Comparison of ENCODE assay signal across 28 cellular contexts in the genomic region with DNA sequence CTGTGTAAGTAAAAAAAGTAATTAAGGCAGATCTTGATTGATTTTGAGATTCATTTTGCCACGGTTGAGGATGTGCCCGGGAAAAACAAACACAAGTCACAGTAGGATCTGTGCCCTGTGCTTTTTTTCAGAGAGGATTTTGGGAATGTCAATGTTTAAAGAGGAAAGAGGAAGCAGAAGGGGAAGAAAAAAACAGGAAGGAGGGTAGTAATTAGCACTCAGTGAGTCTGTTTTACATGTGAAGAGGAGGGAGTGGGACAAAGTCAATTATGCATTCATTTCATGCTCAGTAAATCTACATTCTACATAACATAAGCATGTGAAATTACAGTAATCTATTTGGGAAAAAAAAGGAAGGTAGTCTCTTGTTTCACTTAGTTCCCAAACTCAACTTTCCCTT. TPM values are rescaled to one million over a fixed set of nuclear protein-coding genes. Genes with fewer than 3 reads are reported as not detected.
DNase-seq lines count a peak whose midpoint lies in the region; ATAC-seq, FAIRE-seq and TF ChIP-seq lines count a peak whose summit lies in the region.
"Had no signal": no experiment of that assay in that cellular context is flagged by ENCODE, and none has a peak within 500 bp of the region (broad histone marks: within the 10 kb centered on the region; RNA-seq: fewer than 3 reads in every experiment).

No MANE protein-coding gene starts in this region.

- no peaks in the 10 kb centered on the region for H3K27me3 Mint-ChIP-seq in mesothelial cell of epicardium (ENCODE audit: low read depth)
- peaks cover 0 to 14% of the 10 kb centered on the region in 2 donors for H3K27me3 Mint-ChIP-seq in effector memory CD8-positive, alpha-beta T cell

- H3K4me1 ChIP-seq in HUES64 (ENCODE audit: insufficient read depth, low read length) = peaks cover 18% of the 10 kb centered on the region
- H3K4me1 ChIP-seq in iPS DF 6.9 (ENCODE audit: control insufficient read depth, insufficient read depth, low read length) = no peaks in the 10 kb centered on the region
- no peaks in the 10 kb centered on the region for H3K4me1 ChIP-seq in small intestine (ENCODE audit: control insufficient read depth in 2 of 2, insufficient read depth in 1 of 2, low read depth in 1 of 2, low read length in 1 of 2)
- H3K4me1 ChIP-seq: SJCRH30 had no signal

- TF ChIP-seq CTCF in mesothelial cell of epicardium (IDR thresholded peaks at IDR 0.05; ENCODE audit: unreplicated experiment) = no peak

- peaks cover 10% of the 10 kb centered on the region for H3K9me3 Mint-ChIP-seq in mesothelial cell of epicardium
- H3K9me3 Mint-ChIP-seq in effector memory CD8-positive, alpha-beta T cell = no peaks in the 10 kb centered on the region
- H3K9me3 Mint-ChIP-seq: HFFc6 had no signal

- H3K27ac Mint-ChIP-seq in mesothelial cell of epicardium = no peak overlapping the region
- H3K27ac Mint-ChIP-seq in effector memory CD8-positive, alpha-beta T cell = no peak overlapping the region
- H3K27ac Mint-ChIP-seq: HFFc6 had no signal

- DNase-seq in CD1c-positive myeloid dendritic cell (ENCODE audit: extremely low spot score) (peak; percentile 12), SKM-1 treated with dmso at 0.1 percent for 144 hours (lab: John Stamatoyannopoulos, UW; ENCODE audit: unreplicated experiment) (peak; percentile 25), iPS DF 6.9 (ENCODE audit: low read depth, low spot score) (no peak), small intestine (no peak), mesothelial cell of epicardium (ENCODE audit: low spot score in 2 of 2, unreplicated experiment in 2 of 2) (no peak)
- no peak for DNase-seq in effector memory CD8-positive, alpha-beta T cell
- DNase-seq: CD4-positive, CD25-positive, alpha-beta regulatory T cell; DMS153; H7; HFFc6; IMR-90; NCI-H1092 treated with DMSO at 0.1 percent for 48 hours; NCI-H1436 treated with DMSO at 0.1 percent for 48 hours; NCI-H187 treated with DMSO at 0.1 percent for 48 hours; NCI-H2171 treated with DMSO at 0.1 percent for 48 hours; NCI-H345; NCI-H510A treated with DMSO at 0.1 percent for 48 hours; NCI-H748 treated with DMSO at 0.1 percent for 48 hours; PC-3; SJCRH30 had no signal

- H3K36me3 ChIP-seq in HUES64 (ENCODE audit: insufficient read depth, low read length) = peaks cover 14% of the 10 kb centered on the region; the same call in 1 of the 2 replicates
- H3K36me3 ChIP-seq in iPS DF 6.9 (ENCODE audit: control insufficient read depth, insufficient read depth, low read length) = no peaks in the 10 kb centered on the region
- no peaks in the 10 kb centered on the region for H3K36me3 ChIP-seq in small intestine (ENCODE audit: control insufficient read depth in 2 of 2, insufficient read depth in 2 of 2, low read length in 2 of 2)
- H3K36me3 ChIP-seq: SJCRH30 had no signal

- H3K9ac ChIP-seq in HUES64 (ENCODE audit: low read depth, low read length) = no peak overlapping the region
- H3K9ac ChIP-seq: KMS-11 had no signal

- no peak overlapping the region for H3K4me3 ChIP-seq in HUES64 (ENCODE audit: low read length)
- H3K4me3 ChIP-seq in iPS DF 6.9 (ENCODE audit: low read length) = no peak overlapping the region
- H3K4me3 ChIP-seq in small intestine (ENCODE audit: low read depth in 1 of 2, low read length in 2 of 2) = no peak overlapping the region
- H3K4me3 ChIP-seq: SJCRH30 had no signal

- H3K36me3 Mint-ChIP-seq in mesothelial cell of epicardium = peaks cover 6% of the 10 kb centered on the region
- H3K36me3 Mint-ChIP-seq in effector memory CD8-positive, alpha-beta T cell (ENCODE audit: insufficient read depth) = no peaks in the 10 kb centered on the region
- H3K36me3 Mint-ChIP-seq: CD4-positive, CD25-positive, alpha-beta regulatory T cell had no signal

- no peak for FAIRE-seq in small intestine (lab: Jason Lieb, UNC)
- FAIRE-seq: HTR-8/SVneo had no signal

- peaks cover 12% of the 10 kb centered on the region for H3K4me1 Mint-ChIP-seq in mesothelial cell of epicardium
- H3K4me1 Mint-ChIP-seq in effector memory CD8-positive, alpha-beta T cell (ENCODE audit: low read depth in 2 of 2) = no peaks in the 10 kb centered on the region
- H3K4me1 Mint-ChIP-seq: CD4-positive, CD25-positive, alpha-beta regulatory T cell had no signal

- H3K9me3 ChIP-seq in HUES64 (ENCODE audit: insufficient read depth, low read depth, low read length) = peaks cover 20% of the 10 kb centered on the region
- H3K9me3 ChIP-seq in iPS DF 6.9 (ENCODE audit: control insufficient read depth, insufficient read depth, low read length) = no peaks in the 10 kb centered on the region; the same call in 1 of the 2 replicates
- no peaks in the 10 kb centered on the region for H3K9me3 ChIP-seq in small intestine (ENCODE audit: control insufficient read depth, low read depth)
- H3K9me3 ChIP-seq: SJCRH30 had no signal

- 38% methylated on average over 2 of the region's 2 CpGs for WGBS in HUES64
- no CpG with 5 or more reads among the region's 2 CpGs for WGBS in iPS DF 6.9 (ENCODE audit: insufficient coverage, insufficient read length)
- 70 to 92% (median 89%) methylated on average over 2 of the region's 2 CpGs for WGBS in small intestine, 3 donors

- H3K27ac ChIP-seq in HUES64 (ENCODE audit: low read depth, low read length) = peak overlapping the region; percentile 75
- peak overlapping the region; percentile 86 for H3K27ac ChIP-seq in iPS DF 6.9 (ENCODE audit: low read length)
- H3K27ac ChIP-seq in small intestine (ENCODE audit: low read depth in 1 of 2, low read length in 1 of 2) = no peak overlapping the region
- H3K27ac ChIP-seq: KMS-11, SJCRH30 had no signal

- ATAC-seq in effector memory CD8-positive, alpha-beta T cell (replicated peaks) = no peak
- ATAC-seq: PC-3, Right ventricle myocardium inferior, SK-N-SH treated with all-trans-retinoic acid at 6 μM for 48 hours had no signal

- H3K27me3 ChIP-seq in HUES64 (ENCODE audit: insufficient read depth, low read length) (no peaks in the 10 kb centered on the region), iPS DF 6.9 (ENCODE audit: control insufficient read depth, insufficient read depth, low read length) (no peaks in the 10 kb centered on the region), small intestine (ENCODE audit: control insufficient read depth in 2 of 2, insufficient read depth in 2 of 2, low read length in 2 of 2) (no peaks in the 10 kb centered on the region)
- H3K27me3 ChIP-seq: SJCRH30 had no signal

- H3K4me3 Mint-ChIP-seq in mesothelial cell of epicardium = no peak overlapping the region
- no peak overlapping the region for H3K4me3 Mint-ChIP-seq in effector memory CD8-positive, alpha-beta T cell
- H3K4me3 Mint-ChIP-seq: CD4-positive, CD25-positive, alpha-beta regulatory T cell; HFFc6 had no signal

RNA-seq across cellular contexts. Expression of a gene that starts 18.3 kb away (rescaled TPM):
- 52.1 TPM for polyA plus RNA-seq in HUES64 (2013, experiment 1 of 2)
- 56.7 TPM for polyA plus RNA-seq in HUES64 (2013, experiment 2 of 2)
- polyA plus RNA-seq in small intestine = 1 to 10 TPM in 2 of 3 donors, not detected in 1; 1.1 to 7.9 TPM
- 25.7 to 26.6 TPM (median 25.9 TPM) in 3 replicates for total RNA-seq in mesothelial cell of epicardium
- total RNA-seq: A172, HFFc6, PC-3, SJCRH30 had no signal

RNA-seq across cellular contexts. Expression of a gene that starts 20.6 kb away (rescaled TPM):
- 0.15 TPM for polyA plus RNA-seq in HUES64 (2013, experiment 1 of 2)
- polyA plus RNA-seq in HUES64 (2013, experiment 2 of 2) = 0.51 TPM
- under 1 TPM in 1 of 3 donors, not detected in 2; 0.06 TPM for polyA plus RNA-seq in small intestine
- 0.69 to 1.6 TPM (median 0.69 TPM) in 3 replicates for total RNA-seq in mesothelial cell of epicardium
- total RNA-seq: A172; CD4-positive, CD25-positive, alpha-beta regulatory T cell; HFFc6; IMR-90; PC-3; RPMI7951; SJCRH30 had no signal
- polyA plus RNA-seq: BJ; CD4-positive, CD25-positive, alpha-beta regulatory T cell; IMR-90 had no signal

Comparison
In these comparisons a context has a peak if more than half of its experiments do, and no peak if none do; other contexts are left out.
1. DNase-seq: peak in CD1c-positive myeloid dendritic cell (single experiment) and SKM-1 treated with dmso at 0.1 percent for 144 hours (single experiment); none in iPS DF 6.9 (single experiment), small intestine (single experiment), mesothelial cell of epicardium (0 of 2) and effector memory CD8-positive, alpha-beta T cell (0 of 3).
2. H3K27ac ChIP-seq: peak in HUES64 (single experiment) and iPS DF 6.9 (single experiment); none in small intestine (0 of 2).